1 cellular context compared by ENCODE assay signal in genomic region chr7:90472805-90473540, GRCh38.
TF ChIP-seq lines count a peak whose summit lies in the region.

No MANE protein-coding gene starts in this region.

TF ChIP-seq in H1, 55 proteins besides CTCF, POLR2A, EP300 and RAD21 (continued from another document):
- TF ChIP-seq ATF3 (IDR thresholded peaks at IDR 0.05; ENCODE audit: insufficient read depth, low read depth, low read length) (no peak), SIRT6 (IDR thresholded peaks at IDR 0.05; ENCODE audit: low read length) (no peak)
